In genomic region chr9:113528088-113528487, GRCh38 we compare ENCODE assay signal across 17 cellular contexts.
DNase-seq lines count a peak whose midpoint lies in the region; ATAC-seq, FAIRE-seq and TF ChIP-seq lines count a peak whose summit lies in the region.
"Had no signal": no experiment of that assay in that cellular context is flagged by ENCODE, and none has a peak within 500 bp of the region (broad histone marks: within the 10 kb centered on the region; RNA-seq: fewer than 3 reads in every experiment).

No MANE protein-coding gene starts in this region.

- H3K4me3 ChIP-seq in CD8-positive, alpha-beta T cell (ENCODE audit: low read depth, low read length), result no peak overlapping the region
- H3K4me3 ChIP-seq in mammary epithelial cell (replicated peaks in 1 of 3; ENCODE audit: insufficient read depth in 1 of 3, low read depth in 2 of 3, low read length in 3 of 3), result no peak overlapping the region
- H3K4me3 ChIP-seq in right cardiac atrium (ENCODE audit: low read length), result no peak overlapping the region
- H3K4me3 ChIP-seq in sigmoid colon, result no peak overlapping the region
- no peak overlapping the region for H3K4me3 ChIP-seq in GM23338

- no peaks in the 10 kb centered on the region for H3K9me2 ChIP-seq in GM23338 (ENCODE audit: insufficient read depth)

- H4K20me1 ChIP-seq in mammary epithelial cell (ENCODE audit: insufficient read depth, low read length) (no peaks in the 10 kb centered on the region), GM23338 (replicated peaks; ENCODE audit: insufficient read depth) (no peaks in the 10 kb centered on the region)

- peaks cover 73% of the 10 kb centered on the region for H3K4me1 Mint-ChIP-seq in CD8-positive, alpha-beta T cell (ENCODE audit: low read depth)
- H3K4me1 Mint-ChIP-seq in GM23338, result peaks cover 15% of the 10 kb centered on the region

- no peaks in the 10 kb centered on the region for H3F3A ChIP-seq in GM23338 (replicated peaks; ENCODE audit: low read depth)

- no peak for FAIRE-seq in GM19239 (lab: Jason Lieb, UNC)
- FAIRE-seq: urothelium cell line had no signal

- in situ Hi-C loops in mammary epithelial cell (cut with MboI; ENCODE audit: low sequenced_read_pairs in 2 of 2), result no loop called here

- H3K27me3 ChIP-seq in CD8-positive, alpha-beta T cell (ENCODE audit: insufficient read depth, low read length), result no peaks in the 10 kb centered on the region
- H3K27me3 ChIP-seq in mammary epithelial cell (ENCODE audit: insufficient read depth, low read length), result no peaks in the 10 kb centered on the region
- no peaks in the 10 kb centered on the region for H3K27me3 ChIP-seq in right cardiac atrium (ENCODE audit: control insufficient read depth, insufficient read depth)
- H3K27me3 ChIP-seq in sigmoid colon, result no peaks in the 10 kb centered on the region
- no peaks in the 10 kb centered on the region for H3K27me3 ChIP-seq in GM23338 (ENCODE audit: insufficient read depth)

- no peak overlapping the region for H3K27ac ChIP-seq in CD8-positive, alpha-beta T cell (ENCODE audit: low read depth, low read length)
- H3K27ac ChIP-seq in mammary epithelial cell (ENCODE audit: insufficient read depth, low read depth, low read length), result no peak overlapping the region
- peak overlapping the region; percentile 6 for H3K27ac ChIP-seq in right cardiac atrium (ENCODE audit: low read length)
- H3K27ac ChIP-seq in sigmoid colon, result peak overlapping the region; percentile 74 to 83 (median 80)
- H3K27ac ChIP-seq in GM23338 (ENCODE audit: low read depth), result no peak overlapping the region

- POLR2A ChIA-PET in CD8-positive, alpha-beta T cell (lab: Charles Lee), result interaction anchor here (3.3 kb wide), 1 partner anchor 11 kb away, joined by 17 read pairs; no protein-coding TSS in a partner anchor

- BruUV-seq in mammary epithelial cell (replicated peaks; lab: Mats Ljungman, UMichigan), result no TSS peak

- no peaks in the 10 kb centered on the region for H3K9me3 ChIP-seq in CD8-positive, alpha-beta T cell (ENCODE audit: low read length)
- H3K9me3 ChIP-seq in mammary epithelial cell (replicated peaks; ENCODE audit: insufficient read depth, low read length), result no peaks in the 10 kb centered on the region
- no peaks in the 10 kb centered on the region for H3K9me3 ChIP-seq in right cardiac atrium (ENCODE audit: control insufficient read depth, low read length)
- no peaks in the 10 kb centered on the region for H3K9me3 ChIP-seq in sigmoid colon

- no peak for TF ChIP-seq EP300 in sigmoid colon (IDR thresholded peaks at IDR 0.05)

- peak overlapping the region; percentile 94 for H3K27ac Mint-ChIP-seq in CD8-positive, alpha-beta T cell
- no peak overlapping the region for H3K27ac Mint-ChIP-seq in GM23338
- H3K27ac Mint-ChIP-seq: activated naive CD4-positive, alpha-beta T cell treated with anti-CD3 and anti-CD28 coated beads for 36 hours had no signal

- H3K4me3 Mint-ChIP-seq in CD8-positive, alpha-beta T cell, result no peak overlapping the region
- H3K4me3 Mint-ChIP-seq in GM23338, result no peak overlapping the region
- H3K4me3 Mint-ChIP-seq: activated naive CD4-positive, alpha-beta T cell treated with anti-CD3 and anti-CD28 coated beads for 36 hours; CD14-positive monocyte; stimulated activated naive B cell treated with anti-CD40 and anti-IgM and Interleukin-4, amounts not matched to agents 10 μg/mL and 1 μg/mL and 100 μg/mL, for 72 hours had no signal

- H3K36me3 Mint-ChIP-seq in CD8-positive, alpha-beta T cell, result peaks cover 86% of the 10 kb centered on the region
- no peaks in the 10 kb centered on the region for H3K36me3 Mint-ChIP-seq in GM23338 (ENCODE audit: low read depth)
- H3K36me3 Mint-ChIP-seq: CD14-positive monocyte had no signal

- H3K4me2 ChIP-seq in mammary epithelial cell (ENCODE audit: insufficient read depth, low read depth, low read length), result no peak overlapping the region
- no peak overlapping the region for H3K4me2 ChIP-seq in GM23338

- 62% methylated on average over 6 of the region's 6 CpGs for WGBS in mammary epithelial cell (ENCODE audit: low coverage, missing lambda C conversion rate)
- WGBS in right cardiac atrium, result 75% methylated on average over 6 of the region's 6 CpGs
- 25 to 80% methylated on average over 6 of the region's 6 CpGs for WGBS in sigmoid colon, 2 donors

- no peak overlapping the region for H3K9ac ChIP-seq in mammary epithelial cell (ENCODE audit: insufficient read depth, low read length)

- no peak for TF ChIP-seq CTCF in CD8-positive, alpha-beta T cell (IDR thresholded peaks at IDR 0.05)
- no peak for TF ChIP-seq CTCF in mammary epithelial cell (conservative IDR thresholded peaks at IDR 0.05 in 1 of 2, IDR thresholded peaks at IDR 0.05 in 1 of 2; ENCODE audit: extremely low read depth in 1 of 2, insufficient read depth in 1 of 2, low read depth in 1 of 2, low read length in 2 of 2)
- no peak for TF ChIP-seq CTCF in sigmoid colon (IDR thresholded peaks at IDR 0.05)
- TF ChIP-seq CTCF in GM23338 (conservative IDR thresholded peaks at IDR 0.05; ENCODE audit: low read depth in 2 of 2), result no peak

- H2AFZ ChIP-seq in mammary epithelial cell (ENCODE audit: low read depth, low read length) (no peak overlapping the region), GM23338 (no peak overlapping the region)

- H3K36me3 ChIP-seq in CD8-positive, alpha-beta T cell (ENCODE audit: insufficient read depth, low read length), result peaks cover 37% of the 10 kb centered on the region
- H3K36me3 ChIP-seq in mammary epithelial cell (ENCODE audit: insufficient read depth, low read length), result no peaks in the 10 kb centered on the region
- H3K36me3 ChIP-seq in sigmoid colon, result peaks cover 0 to 22% (median 13%) of the 10 kb centered on the region in 4 donors
- H3K36me3 ChIP-seq in GM23338 (ENCODE audit: insufficient read depth), result no peaks in the 10 kb centered on the region

- H3K27me3 Mint-ChIP-seq in CD8-positive, alpha-beta T cell (ENCODE audit: low read depth), result no peaks in the 10 kb centered on the region
- peaks cover 6% of the 10 kb centered on the region for H3K27me3 Mint-ChIP-seq in GM23338 (ENCODE audit: insufficient read depth, low read depth, poor library complexity)
- H3K27me3 Mint-ChIP-seq: stimulated activated naive B cell treated with anti-CD40 and anti-IgM and Interleukin-4, amounts not matched to agents 10 μg/mL and 1 μg/mL and 100 μg/mL, for 72 hours had no signal

- TF ChIP-seq POLR2A in sigmoid colon (IDR thresholded peaks at IDR 0.05), result no peak

- no peaks in the 10 kb centered on the region for H3K79me2 ChIP-seq in mammary epithelial cell (ENCODE audit: insufficient read depth, low read length)
- H3K79me2 ChIP-seq in GM23338 (replicated peaks; ENCODE audit: insufficient read depth), result no peaks in the 10 kb centered on the region

- CTCF ChIA-PET in CD8-positive, alpha-beta T cell (lab: Charles Lee), result interaction anchor here (0.9 to 2.4 kb wide), 5 partner anchors 11 to 82 kb away, joined by 3 to 11 read pairs (median 4); no protein-coding TSS in a partner anchor
- CTCF ChIA-PET in mammary epithelial cell (lab: Charles Lee; ENCODE audit: low non-redundant PET), result no interaction called here

- dilution Hi-C loops in mammary epithelial cell (cut with HindIII; ENCODE audit: low sequenced_read_pairs), result loop anchor here (5.0 kb wide), 1 partner anchor 51 kb away; no protein-coding TSS in a partner anchor

- DNase-seq in CD8-positive, alpha-beta T cell, result no peak
- DNase-seq in mammary epithelial cell, result peak; percentile 16
- no peak for DNase-seq in right cardiac atrium
- peak; percentile 64 for DNase-seq in sigmoid colon
- no peak for DNase-seq in GM19239 (ENCODE audit: insufficient read length, low spot score)
- DNase-seq in cortex of kidney (lab: John Stamatoyannopoulos, UW), result no peak
- no peak for DNase-seq in ecto neural progenitor cell (ENCODE audit: low spot score)
- no peak for DNase-seq in GM23338 (ENCODE audit: low spot score)
- DNase-seq: ACHN; activated naive CD4-positive, alpha-beta T cell treated with anti-CD3 and anti-CD28 coated beads for 36 hours; activated T-cell treated with anti-CD3 and anti-CD28 coated beads, Interleukin-2, amount 50 U/mL, for 1 hour; NCI-H1694; RPMI8226; stimulated activated naive B cell treated with anti-CD40 and anti-IgM and Interleukin-4, amounts not matched to agents 10 μg/mL and 1 μg/mL and 100 μg/mL, for 72 hours had no signal

- intact Hi-C loops in CD8-positive, alpha-beta T cell (cut with DNase I, micrococcal nuclease), result no loop called here
- intact Hi-C loops in mammary epithelial cell (cut with micrococcal nuclease), result no loop called here
- intact Hi-C loops in right cardiac atrium (cut with DNase I), result loop anchor here in 1 of 4 donors (10.0 kb wide), 1 partner anchor 57 kb away; no protein-coding TSS in a partner anchor
- intact Hi-C loops in sigmoid colon (cut with DNase I), result loop anchor here (5.0 kb wide), 1 partner anchor 39 kb away; no protein-coding TSS in a partner anchor

- no peak for ATAC-seq in CD8-positive, alpha-beta T cell
- ATAC-seq in right cardiac atrium (no peak), GM23338 (no peak)
- ATAC-seq: left lobe of liver; stimulated activated naive B cell treated with anti-CD40 and anti-IgM and Interleukin-4, amounts not matched to agents 10 μg/mL and 1 μg/mL and 100 μg/mL, for 72 hours had no signal

- H3K9me3 Mint-ChIP-seq in CD8-positive, alpha-beta T cell, result no peaks in the 10 kb centered on the region
- H3K9me3 Mint-ChIP-seq in GM23338, result no peaks in the 10 kb centered on the region
- H3K9me3 Mint-ChIP-seq: activated naive CD4-positive, alpha-beta T cell treated with anti-CD3 and anti-CD28 coated beads for 36 hours; CD14-positive monocyte; stimulated activated naive B cell treated with anti-CD40 and anti-IgM and Interleukin-4, amounts not matched to agents 10 μg/mL and 1 μg/mL and 100 μg/mL, for 72 hours had no signal

- peaks cover 56% of the 10 kb centered on the region for H3K4me1 ChIP-seq in CD8-positive, alpha-beta T cell (ENCODE audit: insufficient read depth, low read length)
- H3K4me1 ChIP-seq in mammary epithelial cell (ENCODE audit: insufficient read depth, low read length) (peaks cover 3% of the 10 kb centered on the region), right cardiac atrium (ENCODE audit: control insufficient read depth, insufficient read depth, low read length) (peaks cover 36% of the 10 kb centered on the region), sigmoid colon (peaks cover 0 to 59% (median 55%) of the 10 kb centered on the region in 4 donors), GM23338 (ENCODE audit: insufficient read depth) (no peaks in the 10 kb centered on the region)

TF ChIP-seq in GM23338, 12 proteins besides CTCF, POLR2A, EP300 and RAD21 (continues in another document):
- TF ChIP-seq ZNF331 (CRISPR knock-in tag; IDR thresholded peaks at IDR 0.05; ENCODE audit: low read depth) (no peak), JUNB (IDR thresholded peaks at IDR 0.05; ENCODE audit: unreplicated experiment) (no peak), EZH2 (IDR thresholded peaks at IDR 0.05; ENCODE audit: low read depth, unreplicated experiment) (no peak), NANOG (IDR thresholded peaks at IDR 0.05; ENCODE audit: borderline replicate concordance) (no peak)

Comparison
In these comparisons a context has a peak if more than half of its experiments do, and no peak if none do; other contexts are left out.
1. DNase-seq: peak in mammary epithelial cell (single experiment) and sigmoid colon (single experiment); none in CD8-positive, alpha-beta T cell (0 of 7), right cardiac atrium (0 of 3), GM19239 (single experiment), cortex of kidney (single experiment), ecto neural progenitor cell (single experiment) and GM23338 (single experiment).
2. H3K27ac ChIP-seq: peak in right cardiac atrium (single experiment) and sigmoid colon (4 of 4); none in CD8-positive, alpha-beta T cell (single experiment), mammary epithelial cell (single experiment) and GM23338 (single experiment).